In the genomic region with DNA sequence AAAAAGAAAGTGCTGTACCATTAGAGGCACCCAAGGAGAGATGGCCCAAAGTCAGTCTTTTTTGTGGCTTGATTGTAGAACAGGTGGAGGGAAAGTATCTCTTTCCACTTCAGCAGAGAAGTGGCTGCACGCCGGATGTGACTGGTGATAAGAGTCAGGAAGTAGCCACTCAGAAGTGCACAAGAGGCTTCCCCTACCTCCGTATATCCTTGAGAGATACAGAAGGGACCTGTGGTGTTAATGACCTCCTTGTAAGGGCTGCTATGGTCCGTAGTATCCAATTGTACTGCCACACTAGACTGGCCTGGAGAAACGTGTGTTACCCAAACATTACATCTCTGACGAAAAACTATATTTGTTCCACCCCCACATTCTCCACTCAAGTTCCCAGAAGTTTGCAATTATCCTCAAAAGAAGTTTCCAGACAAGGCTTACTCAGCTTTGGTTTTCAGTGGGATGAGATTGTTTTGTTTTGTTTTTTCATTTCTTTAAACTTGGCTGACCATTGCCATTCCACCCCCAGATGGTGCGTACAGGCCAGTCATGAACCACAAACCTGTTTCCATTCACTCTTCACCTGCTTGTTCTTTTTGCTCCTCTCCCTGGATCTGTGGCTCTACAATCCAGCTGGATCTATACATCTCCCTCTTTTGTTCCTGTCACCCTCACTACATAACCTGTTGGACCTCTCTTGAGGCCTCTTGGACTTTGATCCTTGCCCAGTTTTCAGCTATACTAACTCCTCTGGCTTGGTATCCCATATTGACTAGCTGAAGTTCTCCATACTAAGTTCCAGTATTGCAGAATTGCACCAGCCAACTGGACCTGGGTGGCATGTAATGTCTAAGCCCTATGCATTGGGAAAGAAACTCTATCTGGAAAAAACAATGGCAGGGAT, we compare ENCODE assay signal across 2 cellular contexts.
TF ChIP-seq lines count a peak whose summit lies in the region.

No MANE protein-coding gene starts in this region.

TF ChIP-seq in GM12878, 131 proteins besides CTCF, POLR2A, EP300 and RAD21:
- TF ChIP-seq, protein P1, sequence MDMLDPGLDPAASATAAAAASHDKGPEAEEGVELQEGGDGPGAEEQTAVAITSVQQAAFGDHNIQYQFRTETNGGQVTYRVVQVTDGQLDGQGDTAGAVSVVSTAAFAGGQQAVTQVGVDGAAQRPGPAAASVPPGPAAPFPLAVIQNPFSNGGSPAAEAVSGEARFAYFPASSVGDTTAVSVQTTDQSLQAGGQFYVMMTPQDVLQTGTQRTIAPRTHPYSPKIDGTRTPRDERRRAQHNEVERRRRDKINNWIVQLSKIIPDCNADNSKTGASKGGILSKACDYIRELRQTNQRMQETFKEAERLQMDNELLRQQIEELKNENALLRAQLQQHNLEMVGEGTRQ (IDR thresholded peaks at IDR 0.05; ENCODE audit: borderline replicate concordance, low read depth, low read length): no peak
- TF ChIP-seq, protein P2, sequence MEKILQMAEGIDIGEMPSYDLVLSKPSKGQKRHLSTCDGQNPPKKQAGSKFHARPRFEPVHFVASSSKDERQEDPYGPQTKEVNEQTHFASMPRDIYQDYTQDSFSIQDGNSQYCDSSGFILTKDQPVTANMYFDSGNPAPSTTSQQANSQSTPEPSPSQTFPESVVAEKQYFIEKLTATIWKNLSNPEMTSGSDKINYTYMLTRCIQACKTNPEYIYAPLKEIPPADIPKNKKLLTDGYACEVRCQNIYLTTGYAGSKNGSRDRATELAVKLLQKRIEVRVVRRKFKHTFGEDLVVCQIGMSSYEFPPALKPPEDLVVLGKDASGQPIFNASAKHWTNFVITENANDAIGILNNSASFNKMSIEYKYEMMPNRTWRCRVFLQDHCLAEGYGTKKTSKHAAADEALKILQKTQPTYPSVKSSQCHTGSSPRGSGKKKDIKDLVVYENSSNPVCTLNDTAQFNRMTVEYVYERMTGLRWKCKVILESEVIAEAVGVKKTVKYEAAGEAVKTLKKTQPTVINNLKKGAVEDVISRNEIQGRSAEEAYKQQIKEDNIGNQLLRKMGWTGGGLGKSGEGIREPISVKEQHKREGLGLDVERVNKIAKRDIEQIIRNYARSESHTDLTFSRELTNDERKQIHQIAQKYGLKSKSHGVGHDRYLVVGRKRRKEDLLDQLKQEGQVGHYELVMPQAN (conservative IDR thresholded peaks at IDR 0.05): no peak
- TF ChIP-seq ZSCAN29 (IDR thresholded peaks at IDR 0.05) (no peak), SREBF1 (IDR thresholded peaks at IDR 0.05; ENCODE audit: low read length) (no peak), BRCA1 (IDR thresholded peaks at IDR 0.05; ENCODE audit: low read depth, low read length) (no peak), ZNF384 (IDR thresholded peaks at IDR 0.05; ENCODE audit: borderline replicate concordance, low read depth, low read length) (no peak), PAX8 (IDR thresholded peaks at IDR 0.05) (no peak)
- TF ChIP-seq, protein P3, sequence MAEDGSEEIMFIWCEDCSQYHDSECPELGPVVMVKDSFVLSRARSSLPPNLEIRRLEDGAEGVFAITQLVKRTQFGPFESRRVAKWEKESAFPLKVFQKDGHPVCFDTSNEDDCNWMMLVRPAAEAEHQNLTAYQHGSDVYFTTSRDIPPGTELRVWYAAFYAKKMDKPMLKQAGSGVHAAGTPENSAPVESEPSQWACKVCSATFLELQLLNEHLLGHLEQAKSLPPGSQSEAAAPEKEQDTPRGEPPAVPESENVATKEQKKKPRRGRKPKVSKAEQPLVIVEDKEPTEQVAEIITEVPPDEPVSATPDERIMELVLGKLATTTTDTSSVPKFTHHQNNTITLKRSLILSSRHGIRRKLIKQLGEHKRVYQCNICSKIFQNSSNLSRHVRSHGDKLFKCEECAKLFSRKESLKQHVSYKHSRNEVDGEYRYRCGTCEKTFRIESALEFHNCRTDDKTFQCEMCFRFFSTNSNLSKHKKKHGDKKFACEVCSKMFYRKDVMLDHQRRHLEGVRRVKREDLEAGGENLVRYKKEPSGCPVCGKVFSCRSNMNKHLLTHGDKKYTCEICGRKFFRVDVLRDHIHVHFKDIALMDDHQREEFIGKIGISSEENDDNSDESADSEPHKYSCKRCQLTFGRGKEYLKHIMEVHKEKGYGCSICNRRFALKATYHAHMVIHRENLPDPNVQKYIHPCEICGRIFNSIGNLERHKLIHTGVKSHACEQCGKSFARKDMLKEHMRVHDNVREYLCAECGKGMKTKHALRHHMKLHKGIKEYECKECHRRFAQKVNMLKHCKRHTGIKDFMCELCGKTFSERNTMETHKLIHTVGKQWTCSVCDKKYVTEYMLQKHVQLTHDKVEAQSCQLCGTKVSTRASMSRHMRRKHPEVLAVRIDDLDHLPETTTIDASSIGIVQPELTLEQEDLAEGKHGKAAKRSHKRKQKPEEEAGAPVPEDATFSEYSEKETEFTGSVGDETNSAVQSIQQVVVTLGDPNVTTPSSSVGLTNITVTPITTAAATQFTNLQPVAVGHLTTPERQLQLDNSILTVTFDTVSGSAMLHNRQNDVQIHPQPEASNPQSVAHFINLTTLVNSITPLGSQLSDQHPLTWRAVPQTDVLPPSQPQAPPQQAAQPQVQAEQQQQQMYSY (CRISPR knock-in tag; IDR thresholded peaks at IDR 0.05): no peak

TF ChIP-seq in SK-N-SH treated with all-trans-retinoic acid at 6 μM for 48 hours, 23 proteins besides CTCF, POLR2A, EP300 and RAD21 (continued from another document):
- TF ChIP-seq POU6F1 (CRISPR knock-in tag; IDR thresholded peaks at IDR 0.05; ENCODE audit: borderline replicate concordance, low read depth): no peak
- no peak for TF ChIP-seq TCF4 (CRISPR knock-in tag; IDR thresholded peaks at IDR 0.05; ENCODE audit: borderline replicate concordance)
- TF ChIP-seq ZNF8 (CRISPR knock-in tag; IDR thresholded peaks at IDR 0.05): no peak
- no peak for TF ChIP-seq CSDC2 (CRISPR knock-in tag; IDR thresholded peaks at IDR 0.05)
- no peak for TF ChIP-seq OSR1 (CRISPR knock-in tag; IDR thresholded peaks at IDR 0.05)
- TF ChIP-seq TOX (CRISPR knock-in tag; IDR thresholded peaks at IDR 0.05; ENCODE audit: borderline replicate concordance): no peak
- TF ChIP-seq ZNF70 (CRISPR knock-in tag; IDR thresholded peaks at IDR 0.05): no peak
- TF ChIP-seq ZC3H10 (CRISPR knock-in tag; IDR thresholded peaks at IDR 0.05): no peak
- no peak for TF ChIP-seq CREB5 (CRISPR knock-in tag; IDR thresholded peaks at IDR 0.05; ENCODE audit: low read depth)
- no peak for TF ChIP-seq TSHZ2 (CRISPR knock-in tag; IDR thresholded peaks at IDR 0.05)
- TF ChIP-seq, protein P4, sequence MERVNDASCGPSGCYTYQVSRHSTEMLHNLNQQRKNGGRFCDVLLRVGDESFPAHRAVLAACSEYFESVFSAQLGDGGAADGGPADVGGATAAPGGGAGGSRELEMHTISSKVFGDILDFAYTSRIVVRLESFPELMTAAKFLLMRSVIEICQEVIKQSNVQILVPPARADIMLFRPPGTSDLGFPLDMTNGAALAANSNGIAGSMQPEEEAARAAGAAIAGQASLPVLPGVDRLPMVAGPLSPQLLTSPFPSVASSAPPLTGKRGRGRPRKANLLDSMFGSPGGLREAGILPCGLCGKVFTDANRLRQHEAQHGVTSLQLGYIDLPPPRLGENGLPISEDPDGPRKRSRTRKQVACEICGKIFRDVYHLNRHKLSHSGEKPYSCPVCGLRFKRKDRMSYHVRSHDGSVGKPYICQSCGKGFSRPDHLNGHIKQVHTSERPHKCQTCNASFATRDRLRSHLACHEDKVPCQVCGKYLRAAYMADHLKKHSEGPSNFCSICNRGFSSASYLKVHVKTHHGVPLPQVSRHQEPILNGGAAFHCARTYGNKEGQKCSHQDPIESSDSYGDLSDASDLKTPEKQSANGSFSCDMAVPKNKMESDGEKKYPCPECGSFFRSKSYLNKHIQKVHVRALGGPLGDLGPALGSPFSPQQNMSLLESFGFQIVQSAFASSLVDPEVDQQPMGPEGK (CRISPR knock-in tag; IDR thresholded peaks at IDR 0.05; ENCODE audit: borderline replicate concordance): no peak
- no peak for TF ChIP-seq BACH2 (CRISPR knock-in tag; IDR thresholded peaks at IDR 0.05; ENCODE audit: borderline replicate concordance)
- TF ChIP-seq ISL1 (CRISPR knock-in tag; IDR thresholded peaks at IDR 0.05): no peak
- TF ChIP-seq PPARA (CRISPR knock-in tag; IDR thresholded peaks at IDR 0.05; ENCODE audit: borderline replicate concordance): no peak
- no peak for TF ChIP-seq SNAI2 (CRISPR knock-in tag; IDR thresholded peaks at IDR 0.05)
- TF ChIP-seq ESRRG (CRISPR knock-in tag; IDR thresholded peaks at IDR 0.05): no peak
TF ChIP-seq in SK-N-SH treated with all-trans-retinoic acid at 6 μM for 48 hours: peak in this region for 0.
